1 cellular context compared by ENCODE assay signal in the genomic region with DNA sequence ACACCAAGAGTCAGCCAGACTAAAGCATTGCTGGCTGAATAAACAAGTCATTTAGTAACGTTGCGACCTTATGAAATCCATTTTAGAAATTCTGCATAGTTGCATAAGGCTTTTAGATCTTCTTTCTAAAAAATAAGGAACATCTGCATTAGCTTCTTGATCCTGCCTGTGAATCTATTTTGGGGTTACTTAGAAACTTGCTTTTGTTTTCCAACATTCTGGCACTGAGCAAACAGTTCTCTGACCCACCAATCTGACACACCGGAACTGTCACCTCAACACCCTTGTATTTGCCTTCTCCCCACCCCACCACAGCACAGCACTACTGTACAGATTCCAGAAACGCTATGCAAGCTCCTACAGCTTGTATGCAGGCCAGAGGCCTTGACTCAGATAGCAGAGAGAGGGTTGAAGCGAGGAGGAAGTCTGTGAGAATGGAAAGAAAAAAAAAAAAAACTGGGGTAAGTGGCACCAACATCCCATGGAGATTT.
TF ChIP-seq lines count a peak whose summit lies in the region.

No MANE protein-coding gene starts in this region.

TF ChIP-seq in IMR-90, 13 proteins besides CTCF, POLR2A, EP300 and RAD21 (continued from another document):
- TF ChIP-seq, protein P1, sequence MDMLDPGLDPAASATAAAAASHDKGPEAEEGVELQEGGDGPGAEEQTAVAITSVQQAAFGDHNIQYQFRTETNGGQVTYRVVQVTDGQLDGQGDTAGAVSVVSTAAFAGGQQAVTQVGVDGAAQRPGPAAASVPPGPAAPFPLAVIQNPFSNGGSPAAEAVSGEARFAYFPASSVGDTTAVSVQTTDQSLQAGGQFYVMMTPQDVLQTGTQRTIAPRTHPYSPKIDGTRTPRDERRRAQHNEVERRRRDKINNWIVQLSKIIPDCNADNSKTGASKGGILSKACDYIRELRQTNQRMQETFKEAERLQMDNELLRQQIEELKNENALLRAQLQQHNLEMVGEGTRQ (IDR thresholded peaks at IDR 0.05; ENCODE audit: low read depth, low read length), result no peak
- TF ChIP-seq CEBPB (IDR thresholded peaks at IDR 0.05; ENCODE audit: low read depth, low read length), result peak; percentile 53; the same call in 1 of the 2 replicates
